Comparison of ENCODE assay signal across 17 cellular contexts in the genomic region with DNA sequence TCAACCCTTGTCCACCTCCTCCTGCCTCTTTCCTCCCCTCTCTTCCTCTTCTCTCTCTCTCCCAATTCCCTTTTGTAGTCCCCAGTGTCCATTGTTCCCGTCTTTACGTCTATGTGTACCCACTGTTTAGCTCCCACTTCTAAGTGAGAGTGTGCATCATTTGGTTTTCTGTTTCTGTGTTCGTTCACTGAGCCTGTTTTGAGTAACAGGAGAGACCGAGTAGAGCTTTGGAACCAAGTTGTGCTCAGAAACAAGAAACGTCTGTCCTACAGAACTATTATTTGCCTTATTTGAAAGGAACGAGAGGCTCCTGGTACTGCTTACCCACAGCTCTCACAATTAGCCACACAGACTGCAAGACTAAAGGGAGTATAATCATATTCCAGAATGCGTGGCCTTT. TPM values are rescaled to one million over a fixed set of nuclear protein-coding genes. Genes with fewer than 3 reads are reported as not detected.
DNase-seq lines count a peak whose midpoint lies in the region; ATAC-seq and TF ChIP-seq lines count a peak whose summit lies in the region.
"Had no signal": no experiment of that assay in that cellular context is flagged by ENCODE, and none has a peak within 500 bp of the region (broad histone marks: within the 10 kb centered on the region; RNA-seq: fewer than 3 reads in every experiment).

No MANE protein-coding gene starts in this region.

- no peak overlapping the region for H3K18ac ChIP-seq in trophoblast cell (ENCODE audit: low read length)

- no peak overlapping the region for H3K4me2 ChIP-seq in trophoblast cell (ENCODE audit: low read length)

- no peak overlapping the region for H3K4me3 ChIP-seq in trophoblast cell (ENCODE audit: low read depth, low read length)
- H3K4me3 ChIP-seq in thoracic aorta = no peak overlapping the region
- H3K4me3 ChIP-seq: HAP-1 had no signal

- no peaks in the 10 kb centered on the region for H3K4me1 Mint-ChIP-seq in activated CD8-positive, alpha-beta T cell treated with anti-CD3 and anti-CD28 coated beads, Interleukin-2, amount 10 ng/mL, durations not matched to agents 7 days and 5 days (ENCODE audit: low read depth)
- peaks cover 6% of the 10 kb centered on the region for H3K4me1 Mint-ChIP-seq in activated CD8-positive, alpha-beta T cell treated with anti-CD3 and anti-CD28 coated beads for 36 hours (ENCODE audit: low read depth)
- H3K4me1 Mint-ChIP-seq: CD4-positive, alpha-beta memory T cell had no signal

- H2BK120ac ChIP-seq in trophoblast cell (ENCODE audit: insufficient read depth, low read length, poor library complexity) = no peak overlapping the region

- H3K27me3 Mint-ChIP-seq in activated CD8-positive, alpha-beta T cell treated with anti-CD3 and anti-CD28 coated beads, Interleukin-2, amount 10 ng/mL, durations not matched to agents 7 days and 5 days (ENCODE audit: low read depth) = peaks cover 3% of the 10 kb centered on the region
- no peaks in the 10 kb centered on the region for H3K27me3 Mint-ChIP-seq in activated CD8-positive, alpha-beta T cell treated with anti-CD3 and anti-CD28 coated beads for 36 hours

- H2AFZ ChIP-seq in trophoblast cell (ENCODE audit: insufficient read depth, low read length, poor library complexity) = no peak overlapping the region

- H3K79me1 ChIP-seq in trophoblast cell (ENCODE audit: low read length) = no peaks in the 10 kb centered on the region

- H2BK12ac ChIP-seq in trophoblast cell (ENCODE audit: low read length) = no peak overlapping the region

- H3K27me3 ChIP-seq in trophoblast cell (ENCODE audit: insufficient read depth, low read length) = no peaks in the 10 kb centered on the region
- H3K27me3 ChIP-seq in thoracic aorta (replicated peaks; ENCODE audit: insufficient read depth) = no peaks in the 10 kb centered on the region
- H3K27me3 ChIP-seq: BE2C had no signal

- H3K36me3 Mint-ChIP-seq in activated CD8-positive, alpha-beta T cell treated with anti-CD3 and anti-CD28 coated beads, Interleukin-2, amount 10 ng/mL, durations not matched to agents 7 days and 5 days (ENCODE audit: low read depth) = no peaks in the 10 kb centered on the region
- H3K36me3 Mint-ChIP-seq in activated CD8-positive, alpha-beta T cell treated with anti-CD3 and anti-CD28 coated beads for 36 hours (ENCODE audit: low read depth) = no peaks in the 10 kb centered on the region
- H3K36me3 Mint-ChIP-seq: CD4-positive, alpha-beta memory T cell had no signal

- H3K4me1 ChIP-seq in trophoblast cell (ENCODE audit: control insufficient read depth in 1 of 2, insufficient read depth in 2 of 2, low read length in 2 of 2) (no peaks in the 10 kb centered on the region), thoracic aorta (ENCODE audit: control insufficient read depth in 1 of 2, low read depth in 2 of 2) (peaks cover 11 to 25% of the 10 kb centered on the region in 2 donors)
- H3K4me1 ChIP-seq: BE2C, HAP-1 had no signal

- H3K9me3 ChIP-seq in trophoblast cell (ENCODE audit: insufficient read depth, low read depth, low read length) (no peaks in the 10 kb centered on the region), thoracic aorta (no peaks in the 10 kb centered on the region)
- H3K9me3 ChIP-seq: BE2C, HAP-1 had no signal

- H4K91ac ChIP-seq in trophoblast cell (ENCODE audit: low read depth, low read length) = no peak overlapping the region

- no peak for ATAC-seq in activated CD8-positive, alpha-beta T cell treated with anti-CD3 and anti-CD28 coated beads, Interleukin-2, amount 10 ng/mL, durations not matched to agents 7 days and 5 days
- no peak for ATAC-seq in activated CD8-positive, alpha-beta T cell treated with anti-CD3 and anti-CD28 coated beads for 36 hours
- peak; percentile 9 for ATAC-seq in thoracic aorta (ENCODE audit: insufficient number of reproducible peaks, low FRiP score, low read depth)

- no peak overlapping the region for H3K4ac ChIP-seq in trophoblast cell (ENCODE audit: low read depth, low read length)

- no peaks in the 10 kb centered on the region for H3K9me3 Mint-ChIP-seq in activated CD8-positive, alpha-beta T cell treated with anti-CD3 and anti-CD28 coated beads, Interleukin-2, amount 10 ng/mL, durations not matched to agents 7 days and 5 days (ENCODE audit: insufficient read depth)
- no peaks in the 10 kb centered on the region for H3K9me3 Mint-ChIP-seq in activated CD8-positive, alpha-beta T cell treated with anti-CD3 and anti-CD28 coated beads for 36 hours
- H3K9me3 Mint-ChIP-seq: CD4-positive, alpha-beta memory T cell had no signal

- no peak overlapping the region for H2BK5ac ChIP-seq in trophoblast cell (ENCODE audit: low read depth, low read length, poor library complexity)

- no peaks in the 10 kb centered on the region for H3K79me2 ChIP-seq in trophoblast cell (ENCODE audit: control insufficient read depth, insufficient read depth, low read length, poor library complexity)

- no peak for DNase-seq in activated CD8-positive, alpha-beta T cell treated with anti-CD3 and anti-CD28 coated beads, Interleukin-2, amount 10 ng/mL, durations not matched to agents 7 days and 5 days
- no peak for DNase-seq in activated CD8-positive, alpha-beta T cell treated with anti-CD3 and anti-CD28 coated beads for 36 hours
- peak; percentile 72 for DNase-seq in globus pallidus (ENCODE audit: low spot score)
- DNase-seq in trophoblast cell = no peak
- DNase-seq in thoracic aorta (ENCODE audit: low spot score) = no peak
- DNase-seq in NCI-H510A (lab: John Stamatoyannopoulos, UW) = no peak
- DNase-seq in NCI-H2196 (lab: John Stamatoyannopoulos, UW; ENCODE audit: unreplicated experiment) = no peak
- DNase-seq in GM10248 (ENCODE audit: extremely low spot score) = no peak
- DNase-seq: BE2C; Calu3; CD4-positive, alpha-beta memory T cell; NCI-H187; NCI-H446; NCI-H774; RPMI8226 had no signal

- no peak overlapping the region for H3K27ac ChIP-seq in trophoblast cell (ENCODE audit: low read depth, low read length)
- H3K27ac ChIP-seq in thoracic aorta = peak overlapping the region in 1 of 2 donors; percentile 22
- H3K27ac ChIP-seq: 22Rv1 had no signal

- H3K14ac ChIP-seq in trophoblast cell (ENCODE audit: low read length) = no peak overlapping the region

- no peak overlapping the region for H3K4me3 Mint-ChIP-seq in activated CD8-positive, alpha-beta T cell treated with anti-CD3 and anti-CD28 coated beads, Interleukin-2, amount 10 ng/mL, durations not matched to agents 7 days and 5 days
- H3K4me3 Mint-ChIP-seq in activated CD8-positive, alpha-beta T cell treated with anti-CD3 and anti-CD28 coated beads for 36 hours = no peak overlapping the region
- H3K4me3 Mint-ChIP-seq: CD4-positive, alpha-beta memory T cell had no signal

- H3K23ac ChIP-seq in trophoblast cell (ENCODE audit: low read length) = peak overlapping the region; percentile 32

- no CpG with 5 or more reads among the region's 7 CpGs for WGBS in trophoblast cell (ENCODE audit: extremely low coverage, insufficient coverage, insufficient read length)

- no peak overlapping the region for H4K12ac ChIP-seq in trophoblast cell (ENCODE audit: low read depth, low read length)

- intact Hi-C loops in activated CD8-positive, alpha-beta T cell treated with anti-CD3 and anti-CD28 coated beads for 36 hours (cut with micrococcal nuclease) = no loop called here

- H2AK5ac ChIP-seq in trophoblast cell (ENCODE audit: low read length) = no peak overlapping the region

- H3K36me3 ChIP-seq in trophoblast cell (ENCODE audit: control insufficient read depth in 1 of 2, insufficient read depth in 2 of 2, low read length in 2 of 2) (no peaks in the 10 kb centered on the region), thoracic aorta (no peaks in the 10 kb centered on the region)
- H3K36me3 ChIP-seq: BE2C, HAP-1 had no signal

- POLR2A ChIA-PET in activated CD8-positive, alpha-beta T cell treated with anti-CD3 and anti-CD28 coated beads, Interleukin-2, amount 10 ng/mL, durations not matched to agents 7 days and 5 days (lab: Charles Lee) = interaction anchor here (0.5 kb wide), 1 partner anchor 27 kb away, joined by 4 read pairs; no protein-coding TSS in a partner anchor
- POLR2A ChIA-PET in activated CD8-positive, alpha-beta T cell treated with anti-CD3 and anti-CD28 coated beads for 36 hours (lab: Charles Lee) = interaction anchor here (0.6 kb wide), 1 partner anchor 127 kb away, joined by 3 read pairs; no protein-coding TSS in a partner anchor
- POLR2A ChIA-PET in GM10248 (lab: Yijun Ruan, JAX) = no interaction called here

- peak overlapping the region; percentile 11 for H3K27ac Mint-ChIP-seq in activated CD8-positive, alpha-beta T cell treated with anti-CD3 and anti-CD28 coated beads, Interleukin-2, amount 10 ng/mL, durations not matched to agents 7 days and 5 days
- H3K27ac Mint-ChIP-seq in activated CD8-positive, alpha-beta T cell treated with anti-CD3 and anti-CD28 coated beads for 36 hours = no peak overlapping the region
- H3K27ac Mint-ChIP-seq: CD4-positive, alpha-beta memory T cell had no signal

- no peak for TF ChIP-seq CTCF in activated CD8-positive, alpha-beta T cell treated with anti-CD3 and anti-CD28 coated beads for 36 hours (IDR thresholded peaks at IDR 0.05)
- TF ChIP-seq CTCF in thoracic aorta (IDR thresholded peaks at IDR 0.05) (no peak), GM10248 (IDR thresholded peaks at IDR 0.05; ENCODE audit: control extremely low read depth, extremely low read depth, low read depth, missing control alignments) (no peak)

- CTCF ChIA-PET in activated CD8-positive, alpha-beta T cell treated with anti-CD3 and anti-CD28 coated beads, Interleukin-2, amount 10 ng/mL, durations not matched to agents 7 days and 5 days (lab: Charles Lee) = interaction anchor here (2.0 kb wide), 1 partner anchor 39 kb away, joined by 4 read pairs; no protein-coding TSS in a partner anchor
- CTCF ChIA-PET in activated CD8-positive, alpha-beta T cell treated with anti-CD3 and anti-CD28 coated beads for 36 hours (lab: Charles Lee) = no interaction called here
- CTCF ChIA-PET in GM10248 (lab: Yijun Ruan, JAX) = interaction anchor here (0.9 to 1.0 kb wide), 2 partner anchors 10 to 39 kb away, joined by 3 to 4 read pairs; no protein-coding TSS in a partner anchor

- H4K8ac ChIP-seq in trophoblast cell (ENCODE audit: low read depth, low read length) = no peak overlapping the region

- H3K9ac ChIP-seq in trophoblast cell (ENCODE audit: low read length) = no peak overlapping the region

RNA-seq across cellular contexts. Expression of gene MAPRE2, which starts 50.1 kb away (rescaled TPM):
- total RNA-seq in activated CD8-positive, alpha-beta T cell treated with anti-CD3 and anti-CD28 coated beads, Interleukin-2, amount 10 ng/mL, durations not matched to agents 7 days and 5 days = 10 to 100 TPM; 49.0 to 53.6 TPM
- total RNA-seq in activated CD8-positive, alpha-beta T cell treated with anti-CD3 and anti-CD28 coated beads for 36 hours = 10 to 100 TPM; 70.7 to 72.7 TPM
- polyA plus RNA-seq in trophoblast cell (2013) = 10.8 and 11.0 TPM in 2 replicates
- 10 to 100 TPM; 31.8 to 54.2 TPM for total RNA-seq in thoracic aorta
